In genomic region chr17:7704601-7705268, GRCh38 we compare ENCODE assay signal across 8 cellular contexts.
A peak's percentile ranks its signal among the peaks of the same experiment; 100 is the strongest.
DNase-seq lines count a peak whose midpoint lies in the region; ATAC-seq lines count a peak whose summit lies in the region.

EFNB3 (plus strand) TSS chr17:7705202; CDS start chr17:7705599, 397 bp downstream.

- H3K9me3 ChIP-seq in duodenal mucosa (ENCODE audit: control insufficient read depth in 1 of 2, low read length in 2 of 2), result no peaks in the 10 kb centered on the region
- no peaks in the 10 kb centered on the region for H3K9me3 ChIP-seq in muscle layer of colon (ENCODE audit: low read length)

- ATAC-seq in GM19467 (IDR thresholded peaks at IDR 0.05; ENCODE audit: unreplicated experiment) (no peak), HG03432 (IDR thresholded peaks at IDR 0.05; ENCODE audit: unreplicated experiment) (no peak), GM19397 (IDR thresholded peaks at IDR 0.05; ENCODE audit: unreplicated experiment) (no peak)

- H3K36me3 ChIP-seq in duodenal mucosa (ENCODE audit: control insufficient read depth in 1 of 2, insufficient read depth in 2 of 2, low read length in 2 of 2) (peaks cover 3 to 15% of the 10 kb centered on the region in 2 donors), muscle layer of colon (ENCODE audit: insufficient read depth, low read length) (peaks cover 8% of the 10 kb centered on the region)

- DNase-seq in NCI-H524 (lab: John Stamatoyannopoulos, UW) (peak; percentile 14 to 34), NCI-H524 treated with DMSO at 0.1 percent for 48 hours (lab: John Stamatoyannopoulos, UW) (no peak), NCI-H510A treated with DMSO at 0.1 percent for 48 hours (lab: John Stamatoyannopoulos, UW) (peak; percentile 76)

- H3K27me3 ChIP-seq in duodenal mucosa (ENCODE audit: control insufficient read depth in 1 of 2, insufficient read depth in 2 of 2, low read length in 2 of 2) (peaks cover 30 to 39% of the 10 kb centered on the region in 2 donors), muscle layer of colon (ENCODE audit: control insufficient read depth in 1 of 2, insufficient read depth in 2 of 2, low read length in 2 of 2) (peaks cover 19 to 65% of the 10 kb centered on the region in 2 donors)

- H3K4me1 ChIP-seq in duodenal mucosa (ENCODE audit: control insufficient read depth in 1 of 2, insufficient read depth in 2 of 2, low read length in 2 of 2) (peaks cover 6% of the 10 kb centered on the region in 2 donors), muscle layer of colon (ENCODE audit: insufficient read depth, low read length) (peaks cover 5% of the 10 kb centered on the region)

- no peak within 1 kb of the TSS for H3K27ac ChIP-seq in duodenal mucosa (ENCODE audit: low read depth, low read length)
- no peak within 1 kb of the TSS for H3K27ac ChIP-seq in muscle layer of colon (ENCODE audit: low read depth, low read length)

- peak within 1 kb of the TSS; percentile 22 to 36 for H3K4me3 ChIP-seq in duodenal mucosa (ENCODE audit: low read depth in 1 of 2, low read length in 2 of 2)
- peak within 1 kb of the TSS; percentile 28 to 52 for H3K4me3 ChIP-seq in muscle layer of colon (ENCODE audit: low read depth in 1 of 2, low read length in 2 of 2)

- no peak within 1 kb of the TSS for H3K9ac ChIP-seq in duodenal mucosa (ENCODE audit: low read depth in 1 of 2, low read length in 2 of 2)
- H3K9ac ChIP-seq in muscle layer of colon (ENCODE audit: low read length), result no peak within 1 kb of the TSS
